8 cellular contexts compared by ENCODE assay signal in genomic region chr9:136808781-136809158, GRCh38. TPM values are rescaled to one million over a fixed set of nuclear protein-coding genes. Genes with fewer than 3 reads are reported as not detected.
DNase-seq lines count a peak whose midpoint lies in the region.

No MANE protein-coding gene starts in this region.

- in situ Hi-C loops in HAP-1 (cut with MboI; ENCODE audit: low sequenced_read_pairs): no loop called here

- peak overlapping the region; percentile 82 for H3K4me3 Mint-ChIP-seq in activated T-helper 2 cell treated with anti-CD3 and anti-CD28 coated beads, Interferon-gamma antibody, Interleukin-2, Interleukin-4, amounts not matched to agents 10 μg/mL and 5 μg/mL and 100 μg/mL, durations not matched to agents 14 hours and 24 hours and 36 hours (ENCODE audit: low read depth)

- peaks cover 34% of the 10 kb centered on the region for H3K4me1 Mint-ChIP-seq in activated T-helper 2 cell treated with anti-CD3 and anti-CD28 coated beads, Interferon-gamma antibody, Interleukin-2, Interleukin-4, amounts not matched to agents 10 μg/mL and 5 μg/mL and 100 μg/mL, durations not matched to agents 14 hours and 24 hours and 36 hours (ENCODE audit: low read depth)

- H3K4me1 ChIP-seq in ACC112 (ENCODE audit: control insufficient read depth, insufficient read depth, low read length, unreplicated experiment): peaks cover 18% of the 10 kb centered on the region
- H3K4me1 ChIP-seq in HAP-1: peaks cover 22% of the 10 kb centered on the region
- peaks cover 31% of the 10 kb centered on the region for H3K4me1 ChIP-seq in stomach smooth muscle (ENCODE audit: control insufficient read depth, insufficient read depth, low read length)

- H3K9me3 ChIP-seq in HAP-1 (no peaks in the 10 kb centered on the region), iPS-18c (ENCODE audit: control insufficient read depth, insufficient read depth, low read length) (no peaks in the 10 kb centered on the region), stomach smooth muscle (ENCODE audit: control insufficient read depth in 2 of 2, low read length in 2 of 2) (no peaks in the 10 kb centered on the region)

- DNase-seq in HAP-1 (ENCODE audit: low spot score in 2 of 2) (no peak), superior temporal gyrus (ENCODE audit: extremely low spot score) (no peak), medulla oblongata (ENCODE audit: extremely low spot score) (no peak), foreskin melanocyte (no peak)
- DNase-seq in activated T-helper 2 cell treated with anti-CD3 and anti-CD28 coated beads, Interferon-gamma antibody, Interleukin-2, Interleukin-4, amounts not matched to agents 10 μg/mL and 5 μg/mL and 100 μg/mL, durations not matched to agents 14 hours and 24 hours and 36 hours (ENCODE audit: low spot score): no peak

- H3K27me3 ChIP-seq in ACC112 (ENCODE audit: insufficient read depth, low read length) (no peaks in the 10 kb centered on the region), HAP-1 (ENCODE audit: low read depth) (no peaks in the 10 kb centered on the region), stomach smooth muscle (ENCODE audit: control insufficient read depth in 1 of 2, insufficient read depth in 2 of 2, low read length in 2 of 2) (no peaks in the 10 kb centered on the region)

- H3K27me3 Mint-ChIP-seq in activated T-helper 2 cell treated with anti-CD3 and anti-CD28 coated beads, Interferon-gamma antibody, Interleukin-2, Interleukin-4, amounts not matched to agents 10 μg/mL and 5 μg/mL and 100 μg/mL, durations not matched to agents 14 hours and 24 hours and 36 hours (ENCODE audit: low read depth): no peaks in the 10 kb centered on the region

- H3K36me3 ChIP-seq in ACC112 (ENCODE audit: insufficient read depth, low read length) (peaks cover 8% of the 10 kb centered on the region; the same call in 1 of the 2 replicates), HAP-1 (replicated peaks) (peaks cover 40% of the 10 kb centered on the region), stomach smooth muscle (ENCODE audit: control insufficient read depth in 2 of 2, insufficient read depth in 2 of 2, low read length in 2 of 2) (peaks cover 6 to 7% of the 10 kb centered on the region in 2 donors)

- peak overlapping the region; percentile 100 for H3K4me3 ChIP-seq in ACC112 (ENCODE audit: low read depth, low read length)
- H3K4me3 ChIP-seq in HAP-1: peak overlapping the region; percentile 76
- H3K4me3 ChIP-seq in iPS-18c (ENCODE audit: insufficient read depth, low read depth, low read length): peak overlapping the region; percentile 92
- peak overlapping the region; percentile 65 to 87 for H3K4me3 ChIP-seq in stomach smooth muscle (ENCODE audit: low read length in 2 of 2)

- H3K9ac ChIP-seq in stomach smooth muscle (ENCODE audit: low read length in 2 of 2): peak overlapping the region; percentile 60 to 70

- peak overlapping the region; percentile 88 for H2AFZ ChIP-seq in ACC112 (ENCODE audit: low read length, unreplicated experiment)

- H3K27ac ChIP-seq in ACC112 (ENCODE audit: low read depth, low read length): no peak overlapping the region; the same call in 1 of the 2 replicates
- no peak overlapping the region for H3K27ac ChIP-seq in stomach smooth muscle (ENCODE audit: low read length)

- H3K27ac Mint-ChIP-seq in activated T-helper 2 cell treated with anti-CD3 and anti-CD28 coated beads, Interferon-gamma antibody, Interleukin-2, Interleukin-4, amounts not matched to agents 10 μg/mL and 5 μg/mL and 100 μg/mL, durations not matched to agents 14 hours and 24 hours and 36 hours: peak overlapping the region; percentile 65

- H3K36me3 Mint-ChIP-seq in activated T-helper 2 cell treated with anti-CD3 and anti-CD28 coated beads, Interferon-gamma antibody, Interleukin-2, Interleukin-4, amounts not matched to agents 10 μg/mL and 5 μg/mL and 100 μg/mL, durations not matched to agents 14 hours and 24 hours and 36 hours (ENCODE audit: low read depth): peaks cover 38% of the 10 kb centered on the region

- intact Hi-C loops in activated T-helper 2 cell treated with anti-CD3 and anti-CD28 coated beads, Interferon-gamma antibody, Interleukin-2, Interleukin-4, amounts not matched to agents 10 μg/mL and 5 μg/mL and 100 μg/mL, durations not matched to agents 14 hours and 24 hours and 36 hours (cut with micrococcal nuclease): loop anchor here (5.0 kb wide), 1 partner anchor 39 kb away; the partner anchor contains the start of gene PHPT1

- H3K79me2 ChIP-seq in ACC112 (ENCODE audit: control insufficient read depth, insufficient read depth, low read length, unreplicated experiment): peaks cover 54% of the 10 kb centered on the region

- H3K9me3 Mint-ChIP-seq in activated T-helper 2 cell treated with anti-CD3 and anti-CD28 coated beads, Interferon-gamma antibody, Interleukin-2, Interleukin-4, amounts not matched to agents 10 μg/mL and 5 μg/mL and 100 μg/mL, durations not matched to agents 14 hours and 24 hours and 36 hours: no peaks in the 10 kb centered on the region

RNA-seq across cellular contexts. Expression of gene RABL6, which starts 1.0 kb away (rescaled TPM):
- 108 and 111 TPM in 2 replicates for total RNA-seq in activated T-helper 2 cell treated with anti-CD3 and anti-CD28 coated beads, Interferon-gamma antibody, Interleukin-2, Interleukin-4, amounts not matched to agents 10 μg/mL and 5 μg/mL and 100 μg/mL, durations not matched to agents 14 hours and 24 hours and 36 hours

RNA-seq across cellular contexts. Expression of gene CCDC183, which starts 12.6 kb away (rescaled TPM):
- total RNA-seq in activated T-helper 2 cell treated with anti-CD3 and anti-CD28 coated beads, Interferon-gamma antibody, Interleukin-2, Interleukin-4, amounts not matched to agents 10 μg/mL and 5 μg/mL and 100 μg/mL, durations not matched to agents 14 hours and 24 hours and 36 hours: 0.11 TPM in 1 of 2 replicates, not detected in the other

RNA-seq across cellular contexts. Expression of gene TMEM141, which starts 17.6 kb away (rescaled TPM):
- total RNA-seq in activated T-helper 2 cell treated with anti-CD3 and anti-CD28 coated beads, Interferon-gamma antibody, Interleukin-2, Interleukin-4, amounts not matched to agents 10 μg/mL and 5 μg/mL and 100 μg/mL, durations not matched to agents 14 hours and 24 hours and 36 hours: 34.4 and 34.7 TPM in 2 replicates

RNA-seq across cellular contexts. Expression of gene AJM1, which starts 33.5 kb away (rescaled TPM):
- total RNA-seq in activated T-helper 2 cell treated with anti-CD3 and anti-CD28 coated beads, Interferon-gamma antibody, Interleukin-2, Interleukin-4, amounts not matched to agents 10 μg/mL and 5 μg/mL and 100 μg/mL, durations not matched to agents 14 hours and 24 hours and 36 hours: 5.0 and 5.1 TPM in 2 replicates

RNA-seq across cellular contexts. Expression of gene PHPT1, which starts 40.4 kb away (rescaled TPM):
- total RNA-seq in activated T-helper 2 cell treated with anti-CD3 and anti-CD28 coated beads, Interferon-gamma antibody, Interleukin-2, Interleukin-4, amounts not matched to agents 10 μg/mL and 5 μg/mL and 100 μg/mL, durations not matched to agents 14 hours and 24 hours and 36 hours: 127 and 133 TPM in 2 replicates
